ENCODE assay signal across 26 cellular contexts in the genomic region with DNA sequence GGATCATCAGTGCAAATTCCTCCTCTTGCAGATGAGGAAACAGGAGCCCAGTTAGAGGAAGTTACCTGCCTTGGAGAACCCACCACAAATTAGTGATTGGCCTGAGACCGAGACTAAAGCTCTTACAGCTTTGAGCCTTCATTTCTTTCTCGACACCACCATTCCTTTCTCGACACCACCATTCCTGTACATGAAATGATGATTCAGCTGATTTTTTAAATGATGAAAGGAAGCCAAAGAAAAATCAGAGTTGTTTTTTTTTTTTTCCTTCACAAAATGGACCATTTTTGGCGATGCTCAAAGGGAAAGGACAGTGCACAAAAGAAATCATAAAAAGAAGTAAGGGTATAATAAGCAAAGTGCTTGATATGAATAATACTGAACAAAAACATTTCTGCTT.
"Had no signal": no experiment of that assay in that cellular context is flagged by ENCODE, and none has a peak within 500 bp of the region (broad histone marks: within the 10 kb centered on the region; RNA-seq: fewer than 3 reads in every experiment).

No MANE protein-coding gene starts in this region.

- H3K4me1 ChIP-seq: stomach, suprapubic skin, testis, thyroid gland, tibial artery, tibial nerve, transverse colon, upper lobe of left lung, uterus, vagina had no signal

- DNase-seq: stimulated activated CD4-positive, alpha-beta T cell treated with anti-CD3 and anti-CD28 coated beads, Interleukin-2, amount 100 ng/mL, for 48 hours; stimulated activated CD4-positive, alpha-beta T cell treated with anti-CD3 and anti-CD28 coated beads, Interleukin-4, amount 100 ng/mL, for 1 hour; stimulated activated CD4-positive, alpha-beta T cell treated with anti-CD3 and anti-CD28 coated beads, Interleukin-4, amount 100 ng/mL, for 24 hours; stimulated activated CD4-positive, alpha-beta T cell treated with anti-CD3 and anti-CD28 coated beads, Interleukin-4, amount 100 ng/mL, for 4 hours; stimulated activated CD8-positive, alpha-beta memory T cell treated with anti-CD3 and anti-CD28 coated beads, Interleukin-4, amount 100 ng/mL, for 48 hours; stimulated activated naive B cell treated with anti-CD40 and anti-IgM and Interleukin-4, amounts not matched to agents 10 μg/mL and 1 μg/mL and 100 μg/mL, for 72 hours; stimulated activated naive CD4-positive, alpha-beta T cell; stimulated activated naive CD4-positive, alpha-beta T cell treated with Interleukin-2 at 50 U/mL for 16 hours; stimulated activated naive CD8-positive, alpha-beta T cell treated with anti-CD3 and anti-CD28 coated beads, Interleukin-15, amount 100 ng/mL, for 72 hours; stimulated activated naive CD8-positive, alpha-beta T cell treated with anti-CD3 and anti-CD28 coated beads, Interleukin-15, Interleukin-2, amounts not matched to agents 100 U/mL and 50 U/mL, for 24 hours; stomach; substantia nigra; testis; thyroid gland; tibial artery; transverse colon; trophoblast cell; upper lobe of left lung; uterus had no signal

- H3K4me3 ChIP-seq: stomach, suprapubic skin, testis, thoracic aorta, thyroid gland, tibial artery, tibial nerve, transverse colon, upper lobe of left lung, uterus, vagina had no signal

- H3K27me3 ChIP-seq: stomach, suprapubic skin, testis, thyroid gland, tibial artery, tibial nerve, transverse colon, upper lobe of left lung, uterus, vagina had no signal

- H3K36me3 ChIP-seq: stomach, suprapubic skin, thoracic aorta, thyroid gland, tibial artery, tibial nerve, transverse colon, upper lobe of left lung, uterus, vagina had no signal

- ATAC-seq: stimulated activated effector memory CD8-positive, alpha-beta T cell treated with anti-CD3 and anti-CD28 coated beads, Interleukin-12 subunit alpha, Interleukin-12 subunit beta, amount 100 ng/mL, for 72 hours; stimulated activated memory B cell treated with anti-CD40 and anti-IgM and Interleukin-4, amounts not matched to agents 10 μg/mL and 1 μg/mL and 100 μg/mL, for 72 hours; stimulated activated naive B cell treated with anti-CD40 and anti-IgM and Interleukin-4, amounts not matched to agents 10 μg/mL and 1 μg/mL and 100 μg/mL, for 72 hours; stimulated activated naive CD8-positive, alpha-beta T cell treated with anti-CD3 and anti-CD28 coated beads, Interleukin-15, amount 100 ng/mL, for 72 hours; stimulated activated naive CD8-positive, alpha-beta T cell treated with anti-CD3 and anti-CD28 coated beads, Interleukin-15, Interleukin-2, amounts not matched to agents 100 U/mL and 50 U/mL, for 24 hours had no signal

- H3K27ac ChIP-seq: stomach, suprapubic skin, testis, thoracic aorta, thyroid gland, tibial artery, tibial nerve, transverse colon, upper lobe of left lung, uterus, vagina had no signal

- H3K9me3 ChIP-seq: suprapubic skin, testis, thoracic aorta, thyroid gland, tibial artery, tibial nerve, transverse colon, upper lobe of left lung, uterus, vagina had no signal

- FAIRE-seq: urothelium cell line had no signal
